16 cellular contexts compared by ENCODE assay signal in genomic region chr3:24502690-24503089, GRCh38. TPM values are rescaled to one million over a fixed set of nuclear protein-coding genes. Genes with fewer than 3 reads are reported as not detected.
DNase-seq lines count a peak whose midpoint lies in the region; ATAC-seq and TF ChIP-seq lines count a peak whose summit lies in the region.
"Had no signal": no experiment of that assay in that cellular context is flagged by ENCODE, and none has a peak within 500 bp of the region (broad histone marks: within the 10 kb centered on the region; RNA-seq: fewer than 3 reads in every experiment).

No MANE protein-coding gene starts in this region.

- CTCF ChIA-PET in PC-3 (lab: Charles Lee), result no interaction called here

- H4K20me1 ChIP-seq in PC-3 (ENCODE audit: low read length) (no peaks in the 10 kb centered on the region), smooth muscle cell (ENCODE audit: low read depth) (no peaks in the 10 kb centered on the region)

- H3K9me2 ChIP-seq in PC-3 (replicated peaks; ENCODE audit: low read length), result no peaks in the 10 kb centered on the region
- H3K9me2 ChIP-seq: SK-N-SH had no signal

- H3K79me2 ChIP-seq in PC-3 (ENCODE audit: low read length) (no peaks in the 10 kb centered on the region), smooth muscle cell (ENCODE audit: low read depth) (no peaks in the 10 kb centered on the region)

- H3F3A ChIP-seq in PC-3 (ENCODE audit: low read length, unreplicated experiment) (no peaks in the 10 kb centered on the region), smooth muscle cell (ENCODE audit: low read depth) (peaks cover 5% of the 10 kb centered on the region)

- H3K27ac ChIP-seq in PC-3 (ENCODE audit: low read length), result no peak overlapping the region
- H3K27ac ChIP-seq in epithelial cell of prostate, result peak overlapping the region; percentile 33
- H3K27ac ChIP-seq in smooth muscle cell (ENCODE audit: low read depth), result no peak overlapping the region
- no peak overlapping the region for H3K27ac ChIP-seq in esophagus muscularis mucosa (replicated peaks in 1 of 4)
- H3K27ac ChIP-seq: right lobe of liver, vagina had no signal

- intact Hi-C loops in PC-3 (cut with micrococcal nuclease) (no loop called here), esophagus muscularis mucosa (cut with DNase I) (no loop called here)

- POLR2A ChIA-PET in PC-3 (lab: Charles Lee; ENCODE audit: unreplicated experiment), result interaction anchor here (0.5 to 0.6 kb wide), 2 partner anchors 22 to 1361 kb away, joined by 3 to 4 read pairs; no protein-coding TSS in a partner anchor

- H3K4me1 ChIP-seq in PC-3 (ENCODE audit: insufficient read depth, low read length), result peaks cover 38% of the 10 kb centered on the region
- peaks cover 6% of the 10 kb centered on the region for H3K4me1 ChIP-seq in smooth muscle cell (ENCODE audit: low read depth)
- H3K4me1 ChIP-seq in esophagus muscularis mucosa, result no peaks in the 10 kb centered on the region
- H3K4me1 ChIP-seq: right lobe of liver, vagina had no signal

- no peak for TF ChIP-seq POLR2A in esophagus muscularis mucosa (IDR thresholded peaks at IDR 0.05; ENCODE audit: low read depth)

- BruUV-seq in PC-3 (replicated peaks; lab: Mats Ljungman, UMichigan), result no TSS peak

- ATAC-seq in PC-3 (no peak), GM21619 (IDR thresholded peaks at IDR 0.05; ENCODE audit: unreplicated experiment) (no peak)
- ATAC-seq: activated CD4-positive, CD25-positive, alpha-beta regulatory T cell treated with anti-CD3 and anti-CD28 coated beads, Interleukin-2, amount 50 U/mL, for 24 hours had no signal

- H3K9me3 ChIP-seq in PC-3 (ENCODE audit: low read length) (no peaks in the 10 kb centered on the region), smooth muscle cell (replicated peaks; ENCODE audit: low read depth) (no peaks in the 10 kb centered on the region), esophagus muscularis mucosa (no peaks in the 10 kb centered on the region), MG63 (no peaks in the 10 kb centered on the region)
- H3K9me3 ChIP-seq: right lobe of liver, SK-N-SH, vagina had no signal

- H3K4me3 ChIP-seq in PC-3 (ENCODE audit: low read length) (no peak overlapping the region), smooth muscle cell (no peak overlapping the region), esophagus muscularis mucosa (no peak overlapping the region), MG63 (no peak overlapping the region)
- H3K4me3 ChIP-seq: lung, right lobe of liver, vagina had no signal

- TF ChIP-seq EP300 in esophagus muscularis mucosa (IDR thresholded peaks at IDR 0.05), result no peak

- H2AFZ ChIP-seq in PC-3 (ENCODE audit: low read length) (no peak overlapping the region), smooth muscle cell (ENCODE audit: low read depth) (no peak overlapping the region)

- DNase-seq in HCEC 1CT (peak; percentile 69), PC-3 (peak; percentile 64), epithelial cell of prostate (ENCODE audit: low read depth, low spot score) (peak; percentile 61), smooth muscle cell (lab: John Stamatoyannopoulos, UW; ENCODE audit: unreplicated experiment) (no peak), esophagus muscularis mucosa (ENCODE audit: extremely low spot score) (no peak), MG63 (no peak)
- DNase-seq: activated naive CD8-positive, alpha-beta T cell treated with anti-CD3 and anti-CD28 coated beads for 36 hours; H7; NCI-H2107; right lobe of liver; SK-N-SH; stimulated activated naive CD4-positive, alpha-beta T cell treated with Interleukin-2 at 50 U/mL for 16 hours had no signal

- TF ChIP-seq CTCF in PC-3 (conservative IDR thresholded peaks at IDR 0.05; ENCODE audit: low read depth, low read length) (no peak), smooth muscle cell (IDR thresholded peaks at IDR 0.05; ENCODE audit: borderline replicate concordance, insufficient read depth, poor library complexity, severe bottlenecking) (no peak), esophagus muscularis mucosa (IDR thresholded peaks at IDR 0.05) (no peak)

- WGBS in smooth muscle cell (ENCODE audit: low lambda C conversion rate), result 13% methylated on average over 1 of the region's 1 CpG
- WGBS in esophagus muscularis mucosa, result 82% methylated on average over 1 of the region's 1 CpG

- H3K36me3 ChIP-seq in PC-3 (ENCODE audit: low read depth, low read length) (no peaks in the 10 kb centered on the region), smooth muscle cell (ENCODE audit: low read depth) (no peaks in the 10 kb centered on the region), esophagus muscularis mucosa (no peaks in the 10 kb centered on the region), MG63 (no peaks in the 10 kb centered on the region)
- H3K36me3 ChIP-seq: right lobe of liver, vagina had no signal

- no peaks in the 10 kb centered on the region for H3K27me3 ChIP-seq in PC-3 (ENCODE audit: low read length)
- H3K27me3 ChIP-seq in smooth muscle cell (ENCODE audit: low read depth), result no peaks in the 10 kb centered on the region
- H3K27me3 ChIP-seq in esophagus muscularis mucosa, result no peaks in the 10 kb centered on the region
- H3K27me3 ChIP-seq in MG63, result no peaks in the 10 kb centered on the region
- H3K27me3 ChIP-seq: right lobe of liver, vagina had no signal

- H3K4me2 ChIP-seq in PC-3 (ENCODE audit: low read length) (no peak overlapping the region), smooth muscle cell (peak overlapping the region; percentile 18)
- H3K4me2 ChIP-seq: SK-N-SH had no signal

- H3K9ac ChIP-seq in PC-3 (ENCODE audit: low read length) (no peak overlapping the region; the same call in 1 of the 2 replicates), smooth muscle cell (ENCODE audit: low read depth) (no peak overlapping the region)
- H3K9ac ChIP-seq: SK-N-SH had no signal

RNA-seq across cellular contexts. Expression of gene THRB, which starts 8.0 kb away (rescaled TPM):
- total RNA-seq in PC-3 (2014; rRNA removed) (7.0 and 9.7 TPM in 2 replicates), smooth muscle cell (14.3 and 43.8 TPM in 2 replicates), esophagus muscularis mucosa (10 to 100 TPM; 31.5 to 68.6 (median 39.3) TPM)
- polyA plus RNA-seq in smooth muscle cell, result 5.6 and 11.2 TPM in 2 replicates
- not detected in 2 replicates for total RNA-seq in MG63 (2014; rRNA removed; shearing (Covaris generic); ENCODE audit: low replicate concordance)
- total RNA-seq: activated naive CD8-positive, alpha-beta T cell treated with anti-CD3 and anti-CD28 coated beads for 36 hours had no signal

Comparison
In these comparisons a context has a peak if more than half of its experiments do, and no peak if none do; other contexts are left out.
1. DNase-seq: peak in HCEC 1CT (single experiment), PC-3 (single experiment) and epithelial cell of prostate (single experiment); none in smooth muscle cell (single experiment), esophagus muscularis mucosa (single experiment) and MG63 (single experiment).